Comparison of ENCODE assay signal across 18 cellular contexts in the genomic region with DNA sequence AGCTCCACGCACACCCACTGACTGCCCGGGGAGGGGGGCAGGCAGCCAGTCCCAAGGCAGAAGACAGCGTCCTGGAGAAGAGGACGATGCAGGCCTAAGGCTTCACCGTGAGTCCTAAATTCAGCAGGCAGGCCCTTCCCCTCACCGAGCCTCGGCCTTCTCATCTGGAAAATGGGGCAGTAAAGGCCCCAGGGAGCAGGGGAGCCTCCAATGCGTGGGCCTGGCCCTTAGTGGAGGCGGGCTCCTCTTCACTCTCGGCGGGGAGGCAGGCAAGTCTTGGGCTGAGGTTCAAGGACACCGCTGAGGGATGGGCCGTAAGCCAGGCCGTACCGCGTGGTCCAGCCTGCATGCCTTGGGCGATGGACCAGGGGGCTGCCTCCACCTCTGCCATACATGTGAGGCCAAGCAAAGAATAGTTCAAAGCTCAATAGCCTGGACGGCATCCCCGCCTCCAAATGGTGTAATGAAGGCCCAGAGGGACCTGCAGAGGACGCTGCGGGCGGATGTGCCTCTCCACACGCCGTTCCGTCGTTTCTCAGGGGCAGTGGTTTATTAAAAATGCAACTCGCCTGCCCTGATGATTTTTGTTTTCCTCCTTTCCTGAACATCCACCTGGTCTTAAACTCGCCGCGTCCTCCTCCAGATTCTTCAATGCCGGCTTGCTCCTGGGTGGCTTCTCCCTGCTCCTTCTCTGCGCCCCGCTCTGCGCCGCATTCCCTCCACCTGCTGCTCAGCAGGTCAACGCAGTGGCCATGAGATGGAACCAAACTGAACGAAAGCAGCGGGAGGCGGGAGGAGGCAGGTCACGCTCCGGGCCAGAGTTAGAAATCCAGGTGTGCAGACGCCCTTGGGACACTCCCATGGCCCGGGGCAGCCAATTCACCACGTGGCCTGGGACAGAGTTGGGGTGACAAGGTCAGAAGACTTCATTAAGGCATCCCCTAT.
DNase-seq lines count a peak whose midpoint lies in the region; ATAC-seq and TF ChIP-seq lines count a peak whose summit lies in the region.
"Had no signal": no experiment of that assay in that cellular context is flagged by ENCODE, and none has a peak within 500 bp of the region (broad histone marks: within the 10 kb centered on the region; RNA-seq: fewer than 3 reads in every experiment).

No MANE protein-coding gene starts in this region.

- H3K27me3 ChIP-seq in osteoblast (ENCODE audit: insufficient read depth, low read length) (no peaks in the 10 kb centered on the region), sigmoid colon (peaks cover 0 to 4% (median 0%) of the 10 kb centered on the region in 3 donors), SK-N-SH (ENCODE audit: insufficient read depth) (peaks cover 6% of the 10 kb centered on the region)
- H3K27me3 ChIP-seq: BLaER1 treated with 17β-estradiol and CSF1 and Interleukin-3, amounts not matched to agents 10 nM and 100 nM had no signal

- H3K27ac ChIP-seq in osteoblast (ENCODE audit: low read depth, low read length) (no peak overlapping the region), sigmoid colon (no peak overlapping the region), SK-N-SH (ENCODE audit: low read depth in 2 of 2, low read length in 1 of 2) (no peak overlapping the region)
- H3K27ac ChIP-seq: BLaER1 treated with 17β-estradiol and CSF1 and Interleukin-3, amounts not matched to agents 10 nM and 100 nM had no signal

- H4K20me1 ChIP-seq in osteoblast (ENCODE audit: insufficient read depth, low read length) (no peaks in the 10 kb centered on the region), SK-N-SH (ENCODE audit: insufficient read depth) (no peaks in the 10 kb centered on the region)
- H4K20me1 ChIP-seq: BLaER1 treated with 17β-estradiol and CSF1 and Interleukin-3, amounts not matched to agents 10 nM and 100 nM had no signal

- no peak overlapping the region for H3K27ac Mint-ChIP-seq in chondrocyte (ENCODE audit: unreplicated experiment)
- H3K27ac Mint-ChIP-seq: B cell; CD4-positive, CD25-positive, alpha-beta regulatory T cell; CD8-positive, alpha-beta memory T cell; H9 had no signal

- no peak for TF ChIP-seq POLR2A in sigmoid colon (IDR thresholded peaks at IDR 0.05)

- no peaks in the 10 kb centered on the region for H3K36me3 Mint-ChIP-seq in chondrocyte (ENCODE audit: low read depth)
- H3K36me3 Mint-ChIP-seq: CD4-positive, CD25-positive, alpha-beta regulatory T cell; CD8-positive, alpha-beta memory T cell had no signal

- H3K36me3 ChIP-seq in osteoblast (ENCODE audit: insufficient read depth, low read length) (no peaks in the 10 kb centered on the region), sigmoid colon (no peaks in the 10 kb centered on the region), SK-N-SH (replicated peaks in 1 of 2; ENCODE audit: control insufficient read depth in 1 of 2, insufficient read depth in 2 of 2, low read length in 1 of 2) (no peaks in the 10 kb centered on the region)
- H3K36me3 ChIP-seq: BLaER1 treated with 17β-estradiol and CSF1 and Interleukin-3, amounts not matched to agents 10 nM and 100 nM had no signal

- H3K9me3 ChIP-seq in osteoblast (ENCODE audit: low read depth, low read length) (no peaks in the 10 kb centered on the region), sigmoid colon (no peaks in the 10 kb centered on the region), SK-N-SH (no peaks in the 10 kb centered on the region)
- H3K9me3 ChIP-seq: BLaER1 treated with 17β-estradiol and CSF1 and Interleukin-3, amounts not matched to agents 10 nM and 100 nM had no signal

- no peak overlapping the region for H3K4me3 ChIP-seq in osteoblast (ENCODE audit: insufficient read depth, low read length)
- no peak overlapping the region for H3K4me3 ChIP-seq in sigmoid colon
- H3K4me3 ChIP-seq in SK-N-SH (ENCODE audit: low read depth in 2 of 2, low read length in 1 of 2): no peak overlapping the region
- H3K4me3 ChIP-seq: BLaER1 treated with 17β-estradiol and CSF1 and Interleukin-3, amounts not matched to agents 10 nM and 100 nM; GM12878 had no signal

- H3K4me1 Mint-ChIP-seq in chondrocyte (ENCODE audit: low read depth): no peaks in the 10 kb centered on the region
- H3K4me1 Mint-ChIP-seq: B cell; CD4-positive, CD25-positive, alpha-beta regulatory T cell; CD8-positive, alpha-beta memory T cell; H9 had no signal

- no peaks in the 10 kb centered on the region for H3K9me2 ChIP-seq in SK-N-SH

- TF ChIP-seq CTCF in chondrocyte (IDR thresholded peaks at IDR 0.05) (no peak), osteoblast (IDR thresholded peaks at IDR 0.05; ENCODE audit: extremely low read depth, low read depth, low read length) (no peak), sigmoid colon (IDR thresholded peaks at IDR 0.05) (no peak), omental fat pad (IDR thresholded peaks at IDR 0.05) (no peak), SK-N-SH (IDR thresholded peaks at IDR 0.05) (no peak)

- POLR2A ChIA-PET in SK-N-SH (lab: Yijun Ruan, JAX): no interaction called here

- CTCF ChIA-PET in SK-N-SH (lab: Yijun Ruan, JAX): no interaction called here

- intact Hi-C loops in sigmoid colon (cut with DNase I): no loop called here

- no peaks in the 10 kb centered on the region for H3K9me3 Mint-ChIP-seq in chondrocyte (ENCODE audit: low read depth)
- H3K9me3 Mint-ChIP-seq: CD4-positive, CD25-positive, alpha-beta regulatory T cell; CD8-positive, alpha-beta memory T cell had no signal

- TF ChIP-seq EP300 in sigmoid colon (IDR thresholded peaks at IDR 0.05): no peak
- TF ChIP-seq EP300 in SK-N-SH (IDR thresholded peaks at IDR 0.05; ENCODE audit: borderline replicate concordance in 1 of 2, low read depth in 1 of 2, low read length in 1 of 2): no peak

- H3K9ac ChIP-seq in SK-N-SH: no peak overlapping the region
- H3K9ac ChIP-seq: BLaER1 treated with 17β-estradiol and CSF1 and Interleukin-3, amounts not matched to agents 10 nM and 100 nM had no signal

- H3K4me3 Mint-ChIP-seq in chondrocyte (ENCODE audit: unreplicated experiment): no peak overlapping the region
- H3K4me3 Mint-ChIP-seq: B cell; CD4-positive, CD25-positive, alpha-beta regulatory T cell; CD8-positive, alpha-beta memory T cell; H9 had no signal

- no peak overlapping the region for H3K4me2 ChIP-seq in osteoblast (ENCODE audit: insufficient read depth, low read length)
- H3K4me2 ChIP-seq in SK-N-SH: no peak overlapping the region

- WGBS in sigmoid colon, 2 donors: 79 to 87% methylated on average over 44 of the region's 44 CpGs
- 46% methylated on average over 33 of the region's 44 CpGs for WGBS in SK-N-SH (ENCODE audit: low lambda C conversion rate)

- DNase-seq in chondrocyte (ENCODE audit: low spot score) (peak; percentile 59), osteoblast (ENCODE audit: insufficient read length, low spot score, missing footprints) (peak; percentile 58), sigmoid colon (peak; percentile 40), HPDE6-E6E7 (ENCODE audit: extremely low spot score) (no peak), globus pallidus (ENCODE audit: low spot score) (no peak), omental fat pad (ENCODE audit: low spot score) (no peak), SK-N-SH (no peak)
- DNase-seq: CD4-positive, CD25-positive, alpha-beta regulatory T cell; CD8-positive, alpha-beta memory T cell; COR-L47; DMS 273 treated with DMSO at 0.1 percent for 48 hours; DMS53; DND-41; EL; H9 had no signal

- ATAC-seq in omental fat pad (ENCODE audit: low FRiP score): no peak
- ATAC-seq: GM12878 had no signal

- H3K4me1 ChIP-seq in osteoblast (ENCODE audit: insufficient read depth, low read length) (no peaks in the 10 kb centered on the region), sigmoid colon (no peaks in the 10 kb centered on the region), SK-N-SH (ENCODE audit: control insufficient read depth in 1 of 2, insufficient read depth in 2 of 2, low read depth in 1 of 2, low read length in 1 of 2) (no peaks in the 10 kb centered on the region; a peak in 1 of 4 replicates)

- H2AFZ ChIP-seq in osteoblast (ENCODE audit: low read length) (no peak overlapping the region), SK-N-SH (ENCODE audit: low read depth) (no peak overlapping the region)

- no peaks in the 10 kb centered on the region for H3K79me2 ChIP-seq in osteoblast (ENCODE audit: insufficient read depth, low read length)
- H3K79me2 ChIP-seq in SK-N-SH (ENCODE audit: insufficient read depth): no peaks in the 10 kb centered on the region

- TF ChIP-seq RAD21 in SK-N-SH (IDR thresholded peaks at IDR 0.05; ENCODE audit: low read length): no peak

- H3F3A ChIP-seq in SK-N-SH (replicated peaks; ENCODE audit: insufficient read depth): no peaks in the 10 kb centered on the region

- H3K27me3 Mint-ChIP-seq in chondrocyte (ENCODE audit: low read depth): no peaks in the 10 kb centered on the region
- H3K27me3 Mint-ChIP-seq: CD4-positive, CD25-positive, alpha-beta regulatory T cell had no signal

TF ChIP-seq in SK-N-SH, 30 proteins besides CTCF, POLR2A, EP300 and RAD21:
- TF ChIP-seq FOXJ3 (CRISPR knock-in tag; IDR thresholded peaks at IDR 0.05): no peak
- no peak for TF ChIP-seq ELF1 (IDR thresholded peaks at IDR 0.05)

Comparison
In these comparisons a context has a peak if more than half of its experiments do, and no peak if none do; other contexts are left out.
1. DNase-seq: peak in chondrocyte (single experiment), osteoblast (single experiment) and sigmoid colon (single experiment); none in HPDE6-E6E7 (single experiment), globus pallidus (single experiment), omental fat pad (single experiment) and SK-N-SH (single experiment).